ENCODE assay signal across 1 cellular context in genomic region chr10:129963831-129964501, GRCh38.
TF ChIP-seq lines count a peak whose summit lies in the region.

A gene with protein sequence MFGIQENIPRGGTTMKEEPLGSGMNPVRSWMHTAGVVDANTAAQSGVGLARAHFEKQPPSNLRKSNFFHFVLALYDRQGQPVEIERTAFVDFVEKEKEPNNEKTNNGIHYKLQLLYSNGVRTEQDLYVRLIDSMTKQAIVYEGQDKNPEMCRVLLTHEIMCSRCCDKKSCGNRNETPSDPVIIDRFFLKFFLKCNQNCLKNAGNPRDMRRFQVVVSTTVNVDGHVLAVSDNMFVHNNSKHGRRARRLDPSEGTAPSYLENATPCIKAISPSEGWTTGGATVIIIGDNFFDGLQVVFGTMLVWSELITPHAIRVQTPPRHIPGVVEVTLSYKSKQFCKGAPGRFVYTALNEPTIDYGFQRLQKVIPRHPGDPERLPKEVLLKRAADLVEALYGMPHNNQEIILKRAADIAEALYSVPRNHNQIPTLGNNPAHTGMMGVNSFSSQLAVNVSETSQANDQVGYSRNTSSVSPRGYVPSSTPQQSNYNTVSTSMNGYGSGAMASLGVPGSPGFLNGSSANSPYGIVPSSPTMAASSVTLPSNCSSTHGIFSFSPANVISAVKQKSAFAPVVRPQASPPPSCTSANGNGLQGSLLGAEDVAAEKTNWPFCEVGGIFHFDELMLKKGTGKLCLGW (minus strand): TSS chr10:129964274. CDS start chr10:129963768, 506 bp downstream.

TF ChIP-seq in GM12878, 131 proteins besides CTCF, POLR2A, EP300 and RAD21 (continued from another document):
- TF ChIP-seq, protein P1, sequence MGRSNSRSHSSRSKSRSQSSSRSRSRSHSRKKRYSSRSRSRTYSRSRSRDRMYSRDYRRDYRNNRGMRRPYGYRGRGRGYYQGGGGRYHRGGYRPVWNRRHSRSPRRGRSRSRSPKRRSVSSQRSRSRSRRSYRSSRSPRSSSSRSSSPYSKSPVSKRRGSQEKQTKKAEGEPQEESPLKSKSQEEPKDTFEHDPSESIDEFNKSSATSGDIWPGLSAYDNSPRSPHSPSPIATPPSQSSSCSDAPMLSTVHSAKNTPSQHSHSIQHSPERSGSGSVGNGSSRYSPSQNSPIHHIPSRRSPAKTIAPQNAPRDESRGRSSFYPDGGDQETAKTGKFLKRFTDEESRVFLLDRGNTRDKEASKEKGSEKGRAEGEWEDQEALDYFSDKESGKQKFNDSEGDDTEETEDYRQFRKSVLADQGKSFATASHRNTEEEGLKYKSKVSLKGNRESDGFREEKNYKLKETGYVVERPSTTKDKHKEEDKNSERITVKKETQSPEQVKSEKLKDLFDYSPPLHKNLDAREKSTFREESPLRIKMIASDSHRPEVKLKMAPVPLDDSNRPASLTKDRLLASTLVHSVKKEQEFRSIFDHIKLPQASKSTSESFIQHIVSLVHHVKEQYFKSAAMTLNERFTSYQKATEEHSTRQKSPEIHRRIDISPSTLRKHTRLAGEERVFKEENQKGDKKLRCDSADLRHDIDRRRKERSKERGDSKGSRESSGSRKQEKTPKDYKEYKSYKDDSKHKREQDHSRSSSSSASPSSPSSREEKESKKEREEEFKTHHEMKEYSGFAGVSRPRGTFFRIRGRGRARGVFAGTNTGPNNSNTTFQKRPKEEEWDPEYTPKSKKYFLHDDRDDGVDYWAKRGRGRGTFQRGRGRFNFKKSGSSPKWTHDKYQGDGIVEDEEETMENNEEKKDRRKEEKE (IDR thresholded peaks at IDR 0.05): no peak
- TF ChIP-seq NRF1 (conservative IDR thresholded peaks at IDR 0.05; ENCODE audit: low read depth, low read length): no peak
- no peak for TF ChIP-seq TCF3 (IDR thresholded peaks at IDR 0.05; ENCODE audit: borderline replicate concordance, insufficient read depth, low read depth, low read length)
- TF ChIP-seq EED (IDR thresholded peaks at IDR 0.05; ENCODE audit: low read depth): no peak
